ENCODE assay signal across 8 cellular contexts in genomic region chr5:96663608-96664007, GRCh38. TPM values are rescaled to one million over a fixed set of nuclear protein-coding genes. Genes with fewer than 3 reads are reported as not detected.
DNase-seq lines count a peak whose midpoint lies in the region; ATAC-seq and TF ChIP-seq lines count a peak whose summit lies in the region.

No MANE protein-coding gene starts in this region.

- H3K36me3 ChIP-seq in ES-I3 (ENCODE audit: insufficient read depth, low read length) = no peaks in the 10 kb centered on the region
- H3K36me3 ChIP-seq in Peyer's patch = no peaks in the 10 kb centered on the region
- no peaks in the 10 kb centered on the region for H3K36me3 ChIP-seq in esophagus muscularis mucosa
- H3K36me3 ChIP-seq in trophoblast cell (ENCODE audit: control insufficient read depth in 1 of 2, insufficient read depth in 2 of 2, low read length in 2 of 2) = no peaks in the 10 kb centered on the region

- H3K27me3 ChIP-seq in Peyer's patch = no peaks in the 10 kb centered on the region
- H3K27me3 ChIP-seq in esophagus muscularis mucosa = no peaks in the 10 kb centered on the region
- H3K27me3 ChIP-seq in trophoblast cell (ENCODE audit: insufficient read depth, low read length) = no peaks in the 10 kb centered on the region

- no peak overlapping the region for H2AK5ac ChIP-seq in trophoblast cell (ENCODE audit: low read length)

- H4K8ac ChIP-seq in trophoblast cell (ENCODE audit: low read depth, low read length) = no peak overlapping the region

- peak overlapping the region; percentile 34 for H3K18ac ChIP-seq in trophoblast cell (ENCODE audit: low read length)

- 37% methylated on average over 6 of the region's 6 CpGs for WGBS in esophagus muscularis mucosa
- WGBS in trophoblast cell (ENCODE audit: extremely low coverage, insufficient coverage, insufficient read length) = no CpG with 5 or more reads among the region's 6 CpGs

- H2BK5ac ChIP-seq in trophoblast cell (ENCODE audit: low read depth, low read length, poor library complexity) = no peak overlapping the region

- H3K23ac ChIP-seq in trophoblast cell (ENCODE audit: low read length) = no peak overlapping the region

- no peak for TF ChIP-seq EP300 in esophagus muscularis mucosa (IDR thresholded peaks at IDR 0.05)

- H3K9ac ChIP-seq in ES-I3 (ENCODE audit: low read depth, low read length) (peak overlapping the region; percentile 71; the same call in 1 of the 2 replicates), trophoblast cell (ENCODE audit: low read length) (peak overlapping the region; percentile 4)

- no peak overlapping the region for H2AFZ ChIP-seq in trophoblast cell (ENCODE audit: insufficient read depth, low read length, poor library complexity)

- peak overlapping the region; percentile 57 for H3K4me2 ChIP-seq in trophoblast cell (ENCODE audit: low read length)

- H3K4me1 ChIP-seq in ES-I3 (ENCODE audit: insufficient read depth, low read length) = 0 out of 2 replicates have a peak, but pooled peaks cover 6% of the 10 kb centered on the region
- peaks cover 0 to 50% (median 1%) of the 10 kb centered on the region in 4 donors for H3K4me1 ChIP-seq in Peyer's patch
- peaks cover 22 to 57% (median 43%) of the 10 kb centered on the region in 4 donors for H3K4me1 ChIP-seq in esophagus muscularis mucosa
- peaks cover 0 to 9% of the 10 kb centered on the region in 2 experiments for H3K4me1 ChIP-seq in trophoblast cell (ENCODE audit: control insufficient read depth in 1 of 2, insufficient read depth in 2 of 2, low read length in 2 of 2)

- DNase-seq in Peyer's patch (no peak), esophagus muscularis mucosa (ENCODE audit: extremely low spot score) (no peak), trophoblast cell (no peak), D341Med (ENCODE audit: low spot score) (no peak), SHP77 treated with DMSO at 0.1 percent for 48 hours (lab: John Stamatoyannopoulos, UW) (no peak), OCI-M1 (lab: John Stamatoyannopoulos, UW) (no peak)

- no peak for TF ChIP-seq POLR2A in Peyer's patch (IDR thresholded peaks at IDR 0.05)
- TF ChIP-seq POLR2A in esophagus muscularis mucosa (IDR thresholded peaks at IDR 0.05; ENCODE audit: low read depth) = no peak

- H3K27ac ChIP-seq in Peyer's patch (peak overlapping the region; percentile 92 to 99 (median 98)), esophagus muscularis mucosa (replicated peaks in 1 of 4) (peak overlapping the region; percentile 100), trophoblast cell (ENCODE audit: low read depth, low read length) (no peak overlapping the region)

- peaks cover 12% of the 10 kb centered on the region for H3K79me1 ChIP-seq in trophoblast cell (ENCODE audit: low read length)

- no peak overlapping the region for H3K4ac ChIP-seq in trophoblast cell (ENCODE audit: low read depth, low read length)

- no peak for ATAC-seq in HG03378 (IDR thresholded peaks at IDR 0.05; ENCODE audit: unreplicated experiment)

- H3K4me3 ChIP-seq in Peyer's patch (peak overlapping the region; percentile 61 to 93 (median 90)), esophagus muscularis mucosa (peak overlapping the region; percentile 87 to 99 (median 95)), trophoblast cell (ENCODE audit: low read depth, low read length) (peak overlapping the region; percentile 75)

- H4K91ac ChIP-seq in trophoblast cell (ENCODE audit: low read depth, low read length) = no peak overlapping the region

- no peaks in the 10 kb centered on the region for H3K9me3 ChIP-seq in ES-I3 (ENCODE audit: control insufficient read depth, insufficient read depth, low read length)
- H3K9me3 ChIP-seq in Peyer's patch = no peaks in the 10 kb centered on the region
- no peaks in the 10 kb centered on the region for H3K9me3 ChIP-seq in esophagus muscularis mucosa
- no peaks in the 10 kb centered on the region for H3K9me3 ChIP-seq in trophoblast cell (ENCODE audit: insufficient read depth, low read depth, low read length)

- no peak overlapping the region for H4K12ac ChIP-seq in trophoblast cell (ENCODE audit: low read depth, low read length)

- H2BK12ac ChIP-seq in trophoblast cell (ENCODE audit: low read length) = no peak overlapping the region

- TF ChIP-seq CTCF in Peyer's patch (IDR thresholded peaks at IDR 0.05) (no peak), esophagus muscularis mucosa (IDR thresholded peaks at IDR 0.05) (no peak)

- H3K79me2 ChIP-seq in trophoblast cell (ENCODE audit: control insufficient read depth, insufficient read depth, low read length, poor library complexity) = peaks cover 4% of the 10 kb centered on the region

- intact Hi-C loops in esophagus muscularis mucosa (cut with DNase I) = loop anchor here (2.0 kb wide), 1 partner anchor 39 kb away; no protein-coding TSS in a partner anchor

- H3K14ac ChIP-seq in trophoblast cell (ENCODE audit: low read length) = no peak overlapping the region

- no peak overlapping the region for H2BK120ac ChIP-seq in trophoblast cell (ENCODE audit: insufficient read depth, low read length, poor library complexity)

RNA-seq across cellular contexts. Expression of gene CAST, which starts 1.4 kb away (rescaled TPM):
- 100 to 1,000 TPM; 268 to 396 (median 337) TPM for total RNA-seq in Peyer's patch
- 100 to 1,000 TPM; 238 to 346 (median 296) TPM for total RNA-seq in esophagus muscularis mucosa
- polyA plus RNA-seq in trophoblast cell (2013) = 174 and 186 TPM in 2 replicates
